In genomic region chr19:10408511-10409291, GRCh38 we compare ENCODE assay signal across 8 cellular contexts. TPM values are rescaled to one million over a fixed set of nuclear protein-coding genes. Genes with fewer than 3 reads are reported as not detected.
DNase-seq lines count a peak whose midpoint lies in the region; ATAC-seq lines count a peak whose summit lies in the region.

No MANE protein-coding gene starts in this region.

- H3K27ac Mint-ChIP-seq in activated T-helper 1 cell treated with anti-CD3 and anti-CD28 coated beads, Interleukin-12 subunit alpha, Interleukin-12 subunit beta, Interleukin-2, Interleukin-4 antibody, amounts not matched to agents 30 ng/mL and 10 ng/mL and 1 ng/mL, durations not matched to agents 14 hours and 24 hours and 36 hours, result peak overlapping the region; percentile 95
- peak overlapping the region; percentile 5 for H3K27ac Mint-ChIP-seq in memory B cell

- H3K36me3 Mint-ChIP-seq in activated T-helper 1 cell treated with anti-CD3 and anti-CD28 coated beads, Interleukin-12 subunit alpha, Interleukin-12 subunit beta, Interleukin-2, Interleukin-4 antibody, amounts not matched to agents 30 ng/mL and 10 ng/mL and 1 ng/mL, durations not matched to agents 14 hours and 24 hours and 36 hours (ENCODE audit: low read depth), result peaks cover 9% of the 10 kb centered on the region
- no peaks in the 10 kb centered on the region for H3K36me3 Mint-ChIP-seq in memory B cell

- H3K27me3 Mint-ChIP-seq in activated T-helper 1 cell treated with anti-CD3 and anti-CD28 coated beads, Interleukin-12 subunit alpha, Interleukin-12 subunit beta, Interleukin-2, Interleukin-4 antibody, amounts not matched to agents 30 ng/mL and 10 ng/mL and 1 ng/mL, durations not matched to agents 14 hours and 24 hours and 36 hours (ENCODE audit: insufficient read depth), result no peaks in the 10 kb centered on the region
- H3K27me3 Mint-ChIP-seq in memory B cell, result no peaks in the 10 kb centered on the region

- intact Hi-C loops in activated T-helper 1 cell treated with anti-CD3 and anti-CD28 coated beads, Interleukin-12 subunit alpha, Interleukin-12 subunit beta, Interleukin-2, Interleukin-4 antibody, amounts not matched to agents 30 ng/mL and 10 ng/mL and 1 ng/mL, durations not matched to agents 14 hours and 24 hours and 36 hours (cut with micrococcal nuclease), result loop anchor here (1.0 to 10.0 kb wide), 3 partner anchors 8 to 686 kb away; no protein-coding TSS in a partner anchor

- H3K9me3 Mint-ChIP-seq in activated T-helper 1 cell treated with anti-CD3 and anti-CD28 coated beads, Interleukin-12 subunit alpha, Interleukin-12 subunit beta, Interleukin-2, Interleukin-4 antibody, amounts not matched to agents 30 ng/mL and 10 ng/mL and 1 ng/mL, durations not matched to agents 14 hours and 24 hours and 36 hours, result no peaks in the 10 kb centered on the region
- no peaks in the 10 kb centered on the region for H3K9me3 Mint-ChIP-seq in memory B cell

- H3K4me3 Mint-ChIP-seq in activated T-helper 1 cell treated with anti-CD3 and anti-CD28 coated beads, Interleukin-12 subunit alpha, Interleukin-12 subunit beta, Interleukin-2, Interleukin-4 antibody, amounts not matched to agents 30 ng/mL and 10 ng/mL and 1 ng/mL, durations not matched to agents 14 hours and 24 hours and 36 hours, result peak overlapping the region; percentile 75
- peak overlapping the region; percentile 64 for H3K4me3 Mint-ChIP-seq in memory B cell

- H3K4me1 Mint-ChIP-seq in activated T-helper 1 cell treated with anti-CD3 and anti-CD28 coated beads, Interleukin-12 subunit alpha, Interleukin-12 subunit beta, Interleukin-2, Interleukin-4 antibody, amounts not matched to agents 30 ng/mL and 10 ng/mL and 1 ng/mL, durations not matched to agents 14 hours and 24 hours and 36 hours (ENCODE audit: low read depth), result peaks cover 76% of the 10 kb centered on the region
- H3K4me1 Mint-ChIP-seq in memory B cell, result peaks cover 41% of the 10 kb centered on the region

- DNase-seq in C1 segment of cervical spinal cord (lab: John Stamatoyannopoulos, UW) (peak in 8 of 14 donors; percentile 16 to 51 (median 32)), NAMALWA (ENCODE audit: low spot score) (peak; percentile 67), memory B cell (ENCODE audit: low spot score in 2 of 2) (peak in 1 of 2 donors; percentile 43), mesenteric fat pad (ENCODE audit: low spot score) (no peak), NCI-H1417 (lab: John Stamatoyannopoulos, UW) (no peak)
- DNase-seq in activated T-helper 1 cell treated with anti-CD3 and anti-CD28 coated beads, Interleukin-12 subunit alpha, Interleukin-12 subunit beta, Interleukin-2, Interleukin-4 antibody, amounts not matched to agents 30 ng/mL and 10 ng/mL and 1 ng/mL, durations not matched to agents 14 hours and 24 hours and 36 hours (ENCODE audit: low spot score), result peak; percentile 70

- ATAC-seq in memory B cell (ENCODE audit: low read depth) (peak; percentile 47), HG03439 (IDR thresholded peaks at IDR 0.05; ENCODE audit: unreplicated experiment) (no peak), HG02938 (IDR thresholded peaks at IDR 0.05; ENCODE audit: unreplicated experiment) (no peak)

RNA-seq across cellular contexts. Expression of gene CDC37, which starts 5.4 kb away (rescaled TPM):
- 320 and 326 TPM in 2 replicates for total RNA-seq in activated T-helper 1 cell treated with anti-CD3 and anti-CD28 coated beads, Interleukin-12 subunit alpha, Interleukin-12 subunit beta, Interleukin-2, Interleukin-4 antibody, amounts not matched to agents 30 ng/mL and 10 ng/mL and 1 ng/mL, durations not matched to agents 14 hours and 24 hours and 36 hours
- 173 TPM for total RNA-seq in mesenteric fat pad

RNA-seq across cellular contexts. Expression of gene PDE4A, which starts 11.6 kb away (rescaled TPM):
- total RNA-seq in activated T-helper 1 cell treated with anti-CD3 and anti-CD28 coated beads, Interleukin-12 subunit alpha, Interleukin-12 subunit beta, Interleukin-2, Interleukin-4 antibody, amounts not matched to agents 30 ng/mL and 10 ng/mL and 1 ng/mL, durations not matched to agents 14 hours and 24 hours and 36 hours, result 67.7 and 71.1 TPM in 2 replicates
- 28.5 TPM for total RNA-seq in mesenteric fat pad

RNA-seq across cellular contexts. Expression of gene TYK2, which starts 28.3 kb away (rescaled TPM):
- total RNA-seq in activated T-helper 1 cell treated with anti-CD3 and anti-CD28 coated beads, Interleukin-12 subunit alpha, Interleukin-12 subunit beta, Interleukin-2, Interleukin-4 antibody, amounts not matched to agents 30 ng/mL and 10 ng/mL and 1 ng/mL, durations not matched to agents 14 hours and 24 hours and 36 hours, result 268 and 271 TPM in 2 replicates
- 91.5 TPM for total RNA-seq in mesenteric fat pad

Comparison
In these comparisons a context has a peak if more than half of its experiments do, and no peak if none do; other contexts are left out.
1. DNase-seq: peak in C1 segment of cervical spinal cord (8 of 14), NAMALWA (single experiment) and activated T-helper 1 cell treated with anti-CD3 and anti-CD28 coated beads, Interleukin-12 subunit alpha, Interleukin-12 subunit beta, Interleukin-2, Interleukin-4 antibody, amounts not matched to agents 30 ng/mL and 10 ng/mL and 1 ng/mL, durations not matched to agents 14 hours and 24 hours and 36 hours (single experiment); none in mesenteric fat pad (single experiment) and NCI-H1417 (0 of 3).